8 cellular contexts compared by ENCODE assay signal in the genomic region with DNA sequence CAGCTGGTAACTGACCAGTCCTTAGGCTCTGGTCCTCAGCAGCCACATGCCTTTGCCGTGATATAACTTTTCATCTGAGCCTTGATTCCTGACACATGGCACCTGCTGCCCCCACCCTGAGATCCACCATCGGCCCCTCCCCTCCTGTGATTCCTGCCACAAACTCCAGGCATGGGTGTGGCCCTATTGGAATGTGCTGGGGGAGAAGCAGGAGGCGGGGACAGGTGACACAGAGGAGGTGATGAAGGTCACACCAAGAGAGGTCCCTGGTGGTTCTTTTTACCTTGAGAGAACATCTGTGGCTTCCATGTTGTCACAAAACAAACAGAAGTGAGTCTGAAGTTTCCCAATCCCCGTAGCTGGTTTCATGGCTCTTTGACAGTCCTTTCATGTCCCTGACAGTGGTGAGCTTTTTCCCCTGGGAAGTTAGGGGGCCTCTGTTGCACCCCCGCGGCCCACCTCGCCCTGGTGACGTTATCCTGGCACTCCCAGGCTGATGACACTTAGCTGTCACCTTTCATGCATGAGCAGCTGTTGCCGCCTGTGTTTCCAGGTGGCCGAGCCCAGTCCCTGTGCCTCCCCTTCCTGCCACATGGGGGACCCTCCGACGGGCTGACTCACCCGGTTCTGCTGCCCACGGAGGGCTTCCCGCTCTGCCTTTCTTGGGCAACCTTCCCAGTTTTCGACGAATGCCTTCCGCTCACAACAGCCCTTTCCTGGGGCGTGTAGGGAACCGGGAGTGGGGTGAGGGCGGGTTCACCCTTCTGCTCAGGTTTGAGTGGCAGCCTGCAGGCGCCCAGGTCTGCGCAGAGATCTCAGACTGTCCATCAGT.
DNase-seq lines count a peak whose midpoint lies in the region; ATAC-seq lines count a peak whose summit lies in the region.

No MANE protein-coding gene starts in this region.

- peaks cover 10% of the 10 kb centered on the region for H3K4me1 Mint-ChIP-seq in stimulated activated naive CD8-positive, alpha-beta T cell treated with anti-CD3 and anti-CD28 coated beads, Interleukin-15, amount 100 ng/mL, for 72 hours
- H3K4me1 Mint-ChIP-seq in activated T-cell treated with anti-CD3 and anti-CD28 coated beads, Interleukin-2, amount 50 U/mL, for 4 hours (ENCODE audit: low read depth): no peaks in the 10 kb centered on the region

- no peak for ATAC-seq in stimulated activated naive CD8-positive, alpha-beta T cell treated with anti-CD3 and anti-CD28 coated beads, Interleukin-15, Interleukin-2, amounts not matched to agents 100 U/mL and 50 U/mL, for 24 hours
- no peak for ATAC-seq in stimulated activated naive CD8-positive, alpha-beta T cell treated with anti-CD3 and anti-CD28 coated beads, Interleukin-15, amount 100 ng/mL, for 72 hours
- ATAC-seq in left ventricle myocardium superior (peak; percentile 54), HG03045 (IDR thresholded peaks at IDR 0.05; ENCODE audit: unreplicated experiment) (no peak)
- ATAC-seq in activated T-cell treated with anti-CD3 and anti-CD28 coated beads, Interleukin-2, amount 50 U/mL, for 4 hours: no peak

- DNase-seq in stimulated activated naive CD8-positive, alpha-beta T cell treated with anti-CD3 and anti-CD28 coated beads, Interleukin-15, Interleukin-2, amounts not matched to agents 100 U/mL and 50 U/mL, for 24 hours: peak; percentile 16
- DNase-seq in stimulated activated naive CD8-positive, alpha-beta T cell treated with anti-CD3 and anti-CD28 coated beads, Interleukin-15, amount 100 ng/mL, for 72 hours: no peak
- DNase-seq in SHP77 treated with DMSO at 0.1 percent for 48 hours (lab: John Stamatoyannopoulos, UW): peak; percentile 56
- DNase-seq in left ventricle myocardium superior: no peak
- no peak for DNase-seq in activated T-cell treated with anti-CD3 and anti-CD28 coated beads, Interleukin-2, amount 50 U/mL, for 4 hours
- DNase-seq in cerebellar nuclear complex (lab: John Stamatoyannopoulos, UW): no peak
- DNase-seq in RKO (ENCODE audit: low spot score): no peak

- H3K27ac Mint-ChIP-seq in stimulated activated naive CD8-positive, alpha-beta T cell treated with anti-CD3 and anti-CD28 coated beads, Interleukin-15, amount 100 ng/mL, for 72 hours: no peak overlapping the region

- H3K9me3 Mint-ChIP-seq in stimulated activated naive CD8-positive, alpha-beta T cell treated with anti-CD3 and anti-CD28 coated beads, Interleukin-15, amount 100 ng/mL, for 72 hours: peaks cover 24 to 32% of the 10 kb centered on the region in 2 donors
- peaks cover 21% of the 10 kb centered on the region for H3K9me3 Mint-ChIP-seq in activated T-cell treated with anti-CD3 and anti-CD28 coated beads, Interleukin-2, amount 50 U/mL, for 4 hours

- peaks cover 46% of the 10 kb centered on the region for H3K27me3 Mint-ChIP-seq in stimulated activated naive CD8-positive, alpha-beta T cell treated with anti-CD3 and anti-CD28 coated beads, Interleukin-15, amount 100 ng/mL, for 72 hours
- H3K27me3 Mint-ChIP-seq in activated T-cell treated with anti-CD3 and anti-CD28 coated beads, Interleukin-2, amount 50 U/mL, for 4 hours (ENCODE audit: low read depth): peaks cover 34% of the 10 kb centered on the region

- H3K36me3 Mint-ChIP-seq in activated T-cell treated with anti-CD3 and anti-CD28 coated beads, Interleukin-2, amount 50 U/mL, for 4 hours (ENCODE audit: insufficient read depth): no peaks in the 10 kb centered on the region

- intact Hi-C loops in left ventricle myocardium superior (cut with micrococcal nuclease): no loop called here

- H3K4me3 Mint-ChIP-seq in stimulated activated naive CD8-positive, alpha-beta T cell treated with anti-CD3 and anti-CD28 coated beads, Interleukin-15, amount 100 ng/mL, for 72 hours: peak overlapping the region in 1 of 2 donors; percentile 27
- H3K4me3 Mint-ChIP-seq in activated T-cell treated with anti-CD3 and anti-CD28 coated beads, Interleukin-2, amount 50 U/mL, for 4 hours: no peak overlapping the region

Comparison
In these comparisons a context has a peak if more than half of its experiments do, and no peak if none do; other contexts are left out.
1. DNase-seq: peak in stimulated activated naive CD8-positive, alpha-beta T cell treated with anti-CD3 and anti-CD28 coated beads, Interleukin-15, Interleukin-2, amounts not matched to agents 100 U/mL and 50 U/mL, for 24 hours (single experiment) and SHP77 treated with DMSO at 0.1 percent for 48 hours (single experiment); none in stimulated activated naive CD8-positive, alpha-beta T cell treated with anti-CD3 and anti-CD28 coated beads, Interleukin-15, amount 100 ng/mL, for 72 hours (0 of 2), left ventricle myocardium superior (single experiment), activated T-cell treated with anti-CD3 and anti-CD28 coated beads, Interleukin-2, amount 50 U/mL, for 4 hours (single experiment), cerebellar nuclear complex (0 of 2) and RKO (single experiment).